9 cellular contexts compared by ENCODE assay signal in the genomic region with DNA sequence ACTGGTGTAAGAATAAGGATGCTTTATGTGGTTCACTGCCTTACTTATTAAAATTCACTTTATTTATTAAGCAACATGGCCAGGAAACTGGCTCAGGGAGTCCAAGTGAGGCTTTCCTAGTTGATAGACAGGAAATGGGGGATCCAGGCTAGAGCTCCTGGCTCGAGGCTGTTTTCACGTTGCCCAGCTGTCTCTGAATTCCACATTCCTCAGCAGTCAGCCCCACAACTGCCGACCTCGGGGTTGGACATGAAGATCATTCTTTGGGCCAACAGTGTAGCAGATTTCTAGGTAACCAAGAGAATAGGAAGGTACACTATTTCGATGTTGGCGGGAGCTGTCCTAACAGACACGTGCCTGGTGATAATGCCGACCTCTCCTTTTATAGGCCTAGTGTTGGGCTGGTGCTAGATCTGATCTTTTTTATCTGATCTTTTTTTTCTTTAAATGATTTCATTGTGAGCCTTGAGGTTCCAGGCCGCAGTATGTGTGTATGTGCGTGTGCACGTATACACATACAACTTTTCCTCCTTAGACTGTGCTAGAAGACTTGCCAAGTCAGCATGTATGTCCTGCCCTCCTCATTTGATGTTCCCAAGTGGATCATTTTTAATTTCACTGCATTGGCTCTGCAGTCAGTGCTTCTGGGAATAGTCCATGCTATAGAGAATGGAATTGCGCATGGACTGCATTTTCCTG.
DNase-seq lines count a peak whose midpoint lies in the region; ATAC-seq lines count a peak whose summit lies in the region.
"Had no signal": no experiment of that assay in that cellular context is flagged by ENCODE, and none has a peak within 500 bp of the region (broad histone marks: within the 10 kb centered on the region; RNA-seq: fewer than 3 reads in every experiment).

No MANE protein-coding gene starts in this region.

- peaks cover 12% of the 10 kb centered on the region for H3K4me1 ChIP-seq in mesodermal cell (ENCODE audit: control insufficient read depth, insufficient read depth, low read length, poor library complexity, severe bottlenecking)
- H3K4me1 ChIP-seq in aorta (ENCODE audit: control insufficient read depth in 1 of 2, insufficient read depth in 2 of 2, low read length in 2 of 2) = no peaks in the 10 kb centered on the region

- 95 to 100% methylated on average over 5 to 10 of the region's 12 CpGs for WGBS in mesodermal cell (ENCODE audit: insufficient coverage in 2 of 2), 2 experiments
- WGBS in aorta, 2 donors = 59% methylated on average over 12 of the region's 12 CpGs

- H3K9me3 Mint-ChIP-seq in stimulated activated naive CD8-positive, alpha-beta T cell treated with anti-CD3 and anti-CD28 coated beads, Interleukin-15, Interleukin-2, amounts not matched to agents 100 ng/mL and 50 ng/mL, for 24 hours = no peaks in the 10 kb centered on the region

- H3K4me3 ChIP-seq in mesodermal cell (ENCODE audit: extremely low read depth, insufficient read depth, low read length, poor library complexity, severe bottlenecking) (no peak overlapping the region), aorta (ENCODE audit: low read length in 2 of 2) (no peak overlapping the region)

- H3K27ac Mint-ChIP-seq in stimulated activated naive CD8-positive, alpha-beta T cell treated with anti-CD3 and anti-CD28 coated beads, Interleukin-15, Interleukin-2, amounts not matched to agents 100 ng/mL and 50 ng/mL, for 24 hours = peak overlapping the region; percentile 65

- peak overlapping the region; percentile 69 for H3K4me3 Mint-ChIP-seq in stimulated activated naive CD8-positive, alpha-beta T cell treated with anti-CD3 and anti-CD28 coated beads, Interleukin-15, Interleukin-2, amounts not matched to agents 100 ng/mL and 50 ng/mL, for 24 hours

- H3K36me3 ChIP-seq in mesodermal cell (ENCODE audit: control insufficient read depth, insufficient read depth, low read length) (peaks cover 8% of the 10 kb centered on the region), aorta (ENCODE audit: control insufficient read depth in 1 of 2, insufficient read depth in 2 of 2, low read length in 1 of 2) (peaks cover 0 to 2% of the 10 kb centered on the region in 2 donors)

- peaks cover 8% of the 10 kb centered on the region for H3K36me3 Mint-ChIP-seq in stimulated activated naive CD8-positive, alpha-beta T cell treated with anti-CD3 and anti-CD28 coated beads, Interleukin-15, Interleukin-2, amounts not matched to agents 100 ng/mL and 50 ng/mL, for 24 hours (ENCODE audit: low read depth)

- intact Hi-C loops in aorta (cut with DNase I) = loop anchor here in 1 of 2 donors (5.0 kb wide), 1 partner anchor 74 kb away; no protein-coding TSS in a partner anchor

- peaks cover 26% of the 10 kb centered on the region for H3K4me1 Mint-ChIP-seq in stimulated activated naive CD8-positive, alpha-beta T cell treated with anti-CD3 and anti-CD28 coated beads, Interleukin-15, Interleukin-2, amounts not matched to agents 100 ng/mL and 50 ng/mL, for 24 hours (ENCODE audit: low read depth)

- H3K9me3 ChIP-seq in mesodermal cell (ENCODE audit: control insufficient read depth, low read length) (no peaks in the 10 kb centered on the region), aorta (ENCODE audit: control insufficient read depth, low read length) (no peaks in the 10 kb centered on the region)

- peak overlapping the region; percentile 77 for H3K27ac ChIP-seq in cingulate gyrus (ENCODE audit: low read depth, low read length)
- H3K27ac ChIP-seq in mesodermal cell (ENCODE audit: low read depth, low read length, severe bottlenecking) = peak overlapping the region; percentile 7
- peak overlapping the region; percentile 70 to 84 for H3K27ac ChIP-seq in aorta (ENCODE audit: low read depth in 1 of 2, low read length in 2 of 2)

- ATAC-seq in stimulated activated naive CD8-positive, alpha-beta T cell treated with anti-CD3 and anti-CD28 coated beads, Interleukin-15, Interleukin-2, amounts not matched to agents 100 U/mL and 50 U/mL, for 24 hours = no peak
- ATAC-seq in aorta (ENCODE audit: low FRiP score) = peak; percentile 33

- no peaks in the 10 kb centered on the region for H3K27me3 Mint-ChIP-seq in stimulated activated naive CD8-positive, alpha-beta T cell treated with anti-CD3 and anti-CD28 coated beads, Interleukin-15, Interleukin-2, amounts not matched to agents 100 ng/mL and 50 ng/mL, for 24 hours

- H3K27me3 ChIP-seq in aorta (ENCODE audit: control insufficient read depth in 1 of 2, insufficient read depth in 2 of 2, low read length in 1 of 2) = no peaks in the 10 kb centered on the region

- no peak for DNase-seq in stimulated activated naive CD8-positive, alpha-beta T cell treated with anti-CD3 and anti-CD28 coated beads, Interleukin-15, Interleukin-2, amounts not matched to agents 100 U/mL and 50 U/mL, for 24 hours
- DNase-seq in aorta = no peak
- no peak for DNase-seq in NCI-H1417 treated with DMSO at 0.1 percent for 48 hours (lab: John Stamatoyannopoulos, UW)
- no peak for DNase-seq in activated CD4-positive, alpha-beta T cell treated with anti-CD3 and anti-CD28 coated beads, Interleukin-2, amount 50 U/mL, for 4 hours
- no peak for DNase-seq in SW 1271 (lab: John Stamatoyannopoulos, UW)
- DNase-seq: NCI-H1092 had no signal

Comparison
In these comparisons a context has a peak if more than half of its experiments do, and no peak if none do; other contexts are left out.
1. H3K27ac ChIP-seq: peak in every context shown above with its lines; median percentile 77 in cingulate gyrus; 77 in aorta; 7 in mesodermal cell.